Comparison of ENCODE assay signal across 16 cellular contexts in genomic region chr11:132874638-132875037, GRCh38.
A peak's percentile ranks its signal among the peaks of the same experiment; 100 is the strongest.
DNase-seq lines count a peak whose midpoint lies in the region; ATAC-seq and TF ChIP-seq lines count a peak whose summit lies in the region.
"Had no signal": no experiment of that assay in that cellular context is flagged by ENCODE, and none has a peak within 500 bp of the region (broad histone marks: within the 10 kb centered on the region; RNA-seq: fewer than 3 reads in every experiment).

No MANE protein-coding gene starts in this region.

- no peaks in the 10 kb centered on the region for H3K36me3 ChIP-seq in neural cell (ENCODE audit: insufficient read depth, low read length)
- H3K36me3 ChIP-seq: suprapubic skin had no signal

- no peak overlapping the region for H2AFZ ChIP-seq in neural cell (ENCODE audit: low read depth, low read length)

- H3K9ac ChIP-seq in neural cell (ENCODE audit: low read length) = no peak overlapping the region

- no peaks in the 10 kb centered on the region for H3K27me3 Mint-ChIP-seq in chondrocyte (ENCODE audit: low read depth)
- H3K27me3 Mint-ChIP-seq: B cell had no signal

- TF ChIP-seq RAD21 in neural cell (conservative IDR thresholded peaks at IDR 0.05) = no peak

- TF ChIP-seq EP300 in neural cell (conservative IDR thresholded peaks at IDR 0.05; ENCODE audit: poor library complexity, severe bottlenecking) = no peak

- H3K4me3 ChIP-seq in neural cell (ENCODE audit: low read length) = no peak overlapping the region
- H3K4me3 ChIP-seq: suprapubic skin had no signal

- no peak overlapping the region for H3K4me3 Mint-ChIP-seq in chondrocyte (ENCODE audit: unreplicated experiment)
- H3K4me3 Mint-ChIP-seq: activated T-cell treated with anti-CD3 and anti-CD28 coated beads, Interleukin-2, amount 50 U/mL, for 72 hours; B cell had no signal

- no peaks in the 10 kb centered on the region for H3F3A ChIP-seq in neural cell (ENCODE audit: insufficient read depth, low read length, poor library complexity, severe bottlenecking)

- H4K20me1 ChIP-seq in neural cell (ENCODE audit: insufficient read depth) = no peaks in the 10 kb centered on the region

- H3K27ac Mint-ChIP-seq in chondrocyte (ENCODE audit: unreplicated experiment) = peak overlapping the region; percentile 59
- H3K27ac Mint-ChIP-seq: activated T-cell treated with anti-CD3 and anti-CD28 coated beads, Interleukin-2, amount 50 U/mL, for 72 hours; B cell had no signal

- H3K4me2 ChIP-seq in neural cell (ENCODE audit: low read length) = no peak overlapping the region

- no peaks in the 10 kb centered on the region for H3K79me2 ChIP-seq in neural cell (replicated peaks; ENCODE audit: insufficient read depth, low read length)

- no peaks in the 10 kb centered on the region for H3K27me3 ChIP-seq in neural cell (ENCODE audit: insufficient read depth, low read depth, low read length)
- H3K27me3 ChIP-seq: suprapubic skin had no signal

- H3K9me2 ChIP-seq in neural cell (ENCODE audit: insufficient read depth, low read length) = no peaks in the 10 kb centered on the region

- no peaks in the 10 kb centered on the region for H3K9me3 ChIP-seq in neural cell (ENCODE audit: low read length)
- H3K9me3 ChIP-seq: suprapubic skin had no signal

- H3K27ac ChIP-seq in neural cell (ENCODE audit: low read length) = peak overlapping the region; percentile 12
- H3K27ac ChIP-seq: suprapubic skin had no signal

- TF ChIP-seq CTCF in chondrocyte (IDR thresholded peaks at IDR 0.05) (no peak), neural cell (IDR thresholded peaks at IDR 0.05; ENCODE audit: poor library complexity, severe bottlenecking) (no peak)

- ATAC-seq in GM21786 (IDR thresholded peaks at IDR 0.05; ENCODE audit: unreplicated experiment) = no peak
- ATAC-seq in GM21381 (IDR thresholded peaks at IDR 0.05; ENCODE audit: unreplicated experiment) = no peak
- ATAC-seq: activated T-cell treated with anti-CD3 and anti-CD28 coated beads, Interleukin-2, amount 50 U/mL, for 72 hours had no signal

- H3K36me3 Mint-ChIP-seq in chondrocyte (ENCODE audit: low read depth) = no peaks in the 10 kb centered on the region

- DNase-seq in COLO829 (ENCODE audit: low spot score) (peak; percentile 30), LHCN-M2 (ENCODE audit: low read depth) (peak; percentile 38), chondrocyte (ENCODE audit: low spot score) (no peak), NCI-H2227 (lab: John Stamatoyannopoulos, UW; ENCODE audit: unreplicated experiment) (no peak), NCI-H2196 (lab: John Stamatoyannopoulos, UW; ENCODE audit: unreplicated experiment) (no peak)
- DNase-seq: activated T-cell treated with anti-CD3 and anti-CD28 coated beads, Interleukin-2, amount 50 U/mL, for 72 hours; DMS79; Karpas-422; NCI-H2029 treated with DMSO at 0.1 percent for 48 hours; posterior cingulate gyrus; T-helper 2 cell had no signal

- no peaks in the 10 kb centered on the region for H3K9me3 Mint-ChIP-seq in chondrocyte (ENCODE audit: low read depth)

- peaks cover 26% of the 10 kb centered on the region for H3K4me1 Mint-ChIP-seq in chondrocyte (ENCODE audit: low read depth)
- H3K4me1 Mint-ChIP-seq: B cell had no signal

TF ChIP-seq in neural cell, 6 proteins besides CTCF, POLR2A, EP300 and RAD21:
- no peak for TF ChIP-seq POLR2AphosphoS5 (IDR thresholded peaks at IDR 0.05)
- TF ChIP-seq MXI1 (conservative IDR thresholded peaks at IDR 0.05; ENCODE audit: poor library complexity, severe bottlenecking) = no peak
- TF ChIP-seq TAF1 (IDR thresholded peaks at IDR 0.05; ENCODE audit: low read depth) = no peak
- TF ChIP-seq EZH2 (IDR thresholded peaks at IDR 0.05; ENCODE audit: borderline replicate concordance, insufficient read depth, low read length, poor library complexity, severe bottlenecking) = no peak
- no peak for TF ChIP-seq SMC3 (conservative IDR thresholded peaks at IDR 0.05; ENCODE audit: poor library complexity)
- TF ChIP-seq, protein P1, sequence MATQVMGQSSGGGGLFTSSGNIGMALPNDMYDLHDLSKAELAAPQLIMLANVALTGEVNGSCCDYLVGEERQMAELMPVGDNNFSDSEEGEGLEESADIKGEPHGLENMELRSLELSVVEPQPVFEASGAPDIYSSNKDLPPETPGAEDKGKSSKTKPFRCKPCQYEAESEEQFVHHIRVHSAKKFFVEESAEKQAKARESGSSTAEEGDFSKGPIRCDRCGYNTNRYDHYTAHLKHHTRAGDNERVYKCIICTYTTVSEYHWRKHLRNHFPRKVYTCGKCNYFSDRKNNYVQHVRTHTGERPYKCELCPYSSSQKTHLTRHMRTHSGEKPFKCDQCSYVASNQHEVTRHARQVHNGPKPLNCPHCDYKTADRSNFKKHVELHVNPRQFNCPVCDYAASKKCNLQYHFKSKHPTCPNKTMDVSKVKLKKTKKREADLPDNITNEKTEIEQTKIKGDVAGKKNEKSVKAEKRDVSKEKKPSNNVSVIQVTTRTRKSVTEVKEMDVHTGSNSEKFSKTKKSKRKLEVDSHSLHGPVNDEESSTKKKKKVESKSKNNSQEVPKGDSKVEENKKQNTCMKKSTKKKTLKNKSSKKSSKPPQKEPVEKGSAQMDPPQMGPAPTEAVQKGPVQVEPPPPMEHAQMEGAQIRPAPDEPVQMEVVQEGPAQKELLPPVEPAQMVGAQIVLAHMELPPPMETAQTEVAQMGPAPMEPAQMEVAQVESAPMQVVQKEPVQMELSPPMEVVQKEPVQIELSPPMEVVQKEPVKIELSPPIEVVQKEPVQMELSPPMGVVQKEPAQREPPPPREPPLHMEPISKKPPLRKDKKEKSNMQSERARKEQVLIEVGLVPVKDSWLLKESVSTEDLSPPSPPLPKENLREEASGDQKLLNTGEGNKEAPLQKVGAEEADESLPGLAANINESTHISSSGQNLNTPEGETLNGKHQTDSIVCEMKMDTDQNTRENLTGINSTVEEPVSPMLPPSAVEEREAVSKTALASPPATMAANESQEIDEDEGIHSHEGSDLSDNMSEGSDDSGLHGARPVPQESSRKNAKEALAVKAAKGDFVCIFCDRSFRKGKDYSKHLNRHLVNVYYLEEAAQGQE (IDR thresholded peaks at IDR 0.05; ENCODE audit: borderline replicate concordance) = no peak

Comparison
In these comparisons a context has a peak if more than half of its experiments do, and no peak if none do; other contexts are left out.
1. DNase-seq: peak in COLO829 (single experiment) and LHCN-M2 (single experiment); none in chondrocyte (single experiment), NCI-H2227 (single experiment) and NCI-H2196 (single experiment).